11 cellular contexts compared by ENCODE assay signal in the genomic region with DNA sequence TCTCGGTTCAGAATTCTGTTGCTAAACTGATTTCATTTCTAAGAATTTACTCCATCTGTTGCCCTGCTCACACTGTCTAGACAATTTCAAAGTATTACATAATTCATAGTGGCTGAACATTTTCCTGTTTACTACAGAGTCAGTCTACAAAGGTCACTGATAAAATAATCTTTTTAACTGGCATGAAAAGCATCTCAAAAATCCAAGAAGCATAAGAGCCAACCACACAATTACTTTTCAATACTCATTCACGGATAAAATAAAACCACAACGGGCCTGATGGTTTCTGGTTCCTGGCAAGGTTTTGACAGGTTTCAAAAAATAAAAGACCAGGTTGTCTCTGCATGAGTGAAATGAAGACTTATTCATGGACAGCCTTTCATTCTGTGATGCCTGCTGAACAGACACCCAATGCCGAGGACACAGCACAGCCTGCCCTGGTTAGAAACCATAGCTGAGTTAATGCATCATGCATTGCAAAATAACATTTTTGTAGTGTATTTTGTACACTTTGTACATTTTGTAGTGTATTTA.
DNase-seq lines count a peak whose midpoint lies in the region; ATAC-seq and TF ChIP-seq lines count a peak whose summit lies in the region.
"Had no signal": no experiment of that assay in that cellular context is flagged by ENCODE, and none has a peak within 500 bp of the region (broad histone marks: within the 10 kb centered on the region; RNA-seq: fewer than 3 reads in every experiment).

No MANE protein-coding gene starts in this region.

- H3K4me3 ChIP-seq in thyroid gland (replicated peaks in 1 of 3) (no peak overlapping the region), WERI-Rb-1 (ENCODE audit: low read depth, low read length) (no peak overlapping the region)
- H3K4me3 ChIP-seq: ovary had no signal

- TF ChIP-seq CTCF in thyroid gland (IDR thresholded peaks at IDR 0.05), result no peak
- no peak for TF ChIP-seq CTCF in WERI-Rb-1 (IDR thresholded peaks at IDR 0.05; ENCODE audit: low read depth, low read length)

- peak; percentile 85 for ATAC-seq in left ventricle myocardium superior
- no peak for ATAC-seq in GM18909 (IDR thresholded peaks at IDR 0.05; ENCODE audit: poor library complexity, unreplicated experiment)
- ATAC-seq in HG02678 (IDR thresholded peaks at IDR 0.05; ENCODE audit: unreplicated experiment), result no peak

- H3K27me3 ChIP-seq in thyroid gland, result no peaks in the 10 kb centered on the region
- no peaks in the 10 kb centered on the region for H3K27me3 ChIP-seq in WERI-Rb-1 (ENCODE audit: insufficient read depth, low read depth, severe bottlenecking)
- H3K27me3 ChIP-seq: ovary had no signal

- H3K4me1 ChIP-seq in thyroid gland, result peaks cover 31 to 43% of the 10 kb centered on the region in 2 donors

- H3K36me3 ChIP-seq in thyroid gland (no peaks in the 10 kb centered on the region), WERI-Rb-1 (no peaks in the 10 kb centered on the region)
- H3K36me3 ChIP-seq: ovary had no signal

- intact Hi-C loops in left ventricle myocardium superior (cut with micrococcal nuclease) (loop anchor here (5.0 kb wide), 1 partner anchor 232 kb away; no protein-coding TSS in a partner anchor), thyroid gland (cut with DNase I) (no loop called here)

- H3K27ac ChIP-seq in thyroid gland (peak overlapping the region; percentile 45 to 83 (median 81)), WERI-Rb-1 (no peak overlapping the region)
- H3K27ac ChIP-seq: 22Rv1, ovary had no signal

- H3K9me3 ChIP-seq in thyroid gland, result no peaks in the 10 kb centered on the region
- H3K9me3 ChIP-seq in WERI-Rb-1 (ENCODE audit: severe bottlenecking), result no peaks in the 10 kb centered on the region
- H3K9me3 ChIP-seq: ovary had no signal

- DNase-seq in DMS79 treated with DMSO at 0.1 percent for 48 hours (lab: John Stamatoyannopoulos, UW), result peak; percentile 51
- no peak for DNase-seq in DMS79 (lab: John Stamatoyannopoulos, UW)
- DNase-seq in amniotic epithelial cell (ENCODE audit: low read depth), result peak; percentile 99
- no peak for DNase-seq in left ventricle myocardium superior
- peak in 1 of 2 donors; percentile 21 for DNase-seq in thyroid gland
- no peak for DNase-seq in WERI-Rb-1
- DNase-seq: NCI-H1436, ovary had no signal

- WGBS in thyroid gland, 2 donors, result 37 to 39% methylated on average over 4 of the region's 4 CpGs

- TF ChIP-seq POLR2A in thyroid gland (IDR thresholded peaks at IDR 0.05), result no peak

Comparison
In these comparisons a context has a peak if more than half of its experiments do, and no peak if none do; other contexts are left out.
1. DNase-seq: peak in DMS79 treated with DMSO at 0.1 percent for 48 hours (single experiment) and amniotic epithelial cell (single experiment); none in DMS79 (single experiment), left ventricle myocardium superior (single experiment) and WERI-Rb-1 (single experiment).